In genomic region chr12:45831590-45831989, GRCh38 we compare ENCODE assay signal across 39 cellular contexts.
"Had no signal": no experiment of that assay in that cellular context is flagged by ENCODE, and none has a peak within 500 bp of the region (broad histone marks: within the 10 kb centered on the region; RNA-seq: fewer than 3 reads in every experiment).

No MANE protein-coding gene starts in this region.

- H3K4me3 Mint-ChIP-seq: activated naive CD4-positive, alpha-beta T cell treated with anti-CD3 and anti-CD28 coated beads for 36 hours; activated naive CD4-positive, alpha-beta T cell treated with anti-CD3 and anti-CD28 coated beads, Interleukin-2, amount 10 ng/mL, durations not matched to agents 7 days and 5 days; activated naive CD4-positive, alpha-beta T cell treated with anti-CD3 and anti-CD28 coated beads, Interleukin-2, amount 50 U/mL, for 24 hours; activated naive CD8-positive, alpha-beta T cell; activated naive CD8-positive, alpha-beta T cell treated with anti-CD3 and anti-CD28 coated beads for 36 hours; activated naive CD8-positive, alpha-beta T cell treated with anti-CD3 and anti-CD28 coated beads, Interleukin-2, amount 10 ng/mL, durations not matched to agents 7 days and 5 days; activated naive CD8-positive, alpha-beta T cell treated with anti-CD3 and anti-CD28 coated beads, Interleukin-2, amount 50 U/mL, for 24 hours; activated T-cell treated with anti-CD3 and anti-CD28 coated beads, Interleukin-2, amount 50 U/mL, for 24 hours; activated T-cell treated with anti-CD3 and anti-CD28 coated beads, Interleukin-2, amount 50 U/mL, for 4 hours; activated T-cell treated with anti-CD3 and anti-CD28 coated beads, Interleukin-2, amount 50 U/mL, for 72 hours; activated T-helper 1 cell treated with anti-CD3 and anti-CD28 coated beads, Interleukin-12 subunit alpha, Interleukin-12 subunit beta, Interleukin-2, Interleukin-4 antibody, amounts not matched to agents 30 ng/mL and 10 ng/mL and 1 ng/mL, durations not matched to agents 14 hours and 24 hours and 36 hours; activated T-helper 17 cell treated with anti-CD3 and anti-CD28 coated beads, Interleukin-2, amount 50 U/mL, for 72 hours; brain; central memory CD8-positive, alpha-beta T cell had no signal

- H3K36me3 ChIP-seq: adrenal gland, brain microvascular endothelial cell, breast epithelium had no signal

- H3K4me1 Mint-ChIP-seq: activated naive CD4-positive, alpha-beta T cell treated with anti-CD3 and anti-CD28 coated beads, Interleukin-2, amount 10 ng/mL, durations not matched to agents 7 days and 5 days; activated naive CD8-positive, alpha-beta T cell treated with anti-CD3 and anti-CD28 coated beads, Interleukin-2, amount 10 ng/mL, durations not matched to agents 7 days and 5 days; activated naive CD8-positive, alpha-beta T cell treated with anti-CD3 and anti-CD28 coated beads, Interleukin-2, amount 50 U/mL, for 24 hours; brain had no signal

- H3K9me3 Mint-ChIP-seq: activated T-helper 17 cell treated with anti-CD3 and anti-CD28 coated beads, Interleukin-2, amount 50 U/mL, for 72 hours; central memory CD8-positive, alpha-beta T cell had no signal

- H3K27me3 Mint-ChIP-seq: activated naive CD4-positive, alpha-beta T cell treated with anti-CD3 and anti-CD28 coated beads, Interleukin-2, amount 10 ng/mL, durations not matched to agents 7 days and 5 days; activated naive CD4-positive, alpha-beta T cell treated with anti-CD3 and anti-CD28 coated beads, Interleukin-2, amount 50 U/mL, for 24 hours; activated naive CD8-positive, alpha-beta T cell; activated naive CD8-positive, alpha-beta T cell treated with anti-CD3 and anti-CD28 coated beads for 36 hours; activated naive CD8-positive, alpha-beta T cell treated with anti-CD3 and anti-CD28 coated beads, Interleukin-2, amount 10 ng/mL, durations not matched to agents 7 days and 5 days; activated naive CD8-positive, alpha-beta T cell treated with anti-CD3 and anti-CD28 coated beads, Interleukin-2, amount 50 U/mL, for 24 hours; activated T-cell treated with anti-CD3 and anti-CD28 coated beads, Interleukin-2, amount 50 U/mL, for 24 hours; activated T-helper 17 cell treated with anti-CD3 and anti-CD28 coated beads, Interleukin-2, amount 50 U/mL, for 72 hours; brain; central memory CD8-positive, alpha-beta T cell had no signal

- FAIRE-seq: astrocyte, bronchial epithelial cell had no signal

- ATAC-seq: activated naive CD4-positive, alpha-beta T cell treated with anti-CD3 and anti-CD28 coated beads, Interleukin-2, amount 50 U/mL, for 72 hours; activated naive CD8-positive, alpha-beta T cell treated with anti-CD3 and anti-CD28 coated beads, Interleukin-2, amount 50 U/mL, for 24 hours; activated T-cell treated with anti-CD3 and anti-CD28 coated beads, Interleukin-2, amount 50 U/mL, for 4 hours; activated T-cell treated with anti-CD3 and anti-CD28 coated beads, Interleukin-2, amount 50 U/mL, for 72 hours; activated T-helper 17 cell treated with anti-CD3 and anti-CD28 coated beads, Interleukin-2, amount 50 U/mL, for 72 hours; body of pancreas had no signal

- DNase-seq: activated effector memory CD4-positive, alpha-beta T cell treated with anti-CD3 and anti-CD28 coated beads, Interleukin-2, amount 50 U/mL, for 16 hours; activated effector memory CD4-positive, alpha-beta T cell treated with Interleukin-2 at 50 U/mL for 16 hours; activated gamma-delta T cell; activated gamma-delta T cell treated with Interleukin-2 at 50 U/mL for 16 hours; activated naive CD4-positive, alpha-beta T cell; activated naive CD4-positive, alpha-beta T cell treated with anti-CD3 and anti-CD28 coated beads for 36 hours; activated naive CD4-positive, alpha-beta T cell treated with anti-CD3 and anti-CD28 coated beads, Interleukin-2, amount 10 ng/mL, durations not matched to agents 7 days and 5 days; activated naive CD4-positive, alpha-beta T cell treated with anti-CD3 and anti-CD28 coated beads, Interleukin-2, amount 50 U/mL, for 16 hours; activated naive CD4-positive, alpha-beta T cell treated with Interleukin-2 at 50 U/mL for 16 hours; activated naive CD8-positive, alpha-beta T cell treated with anti-CD3 and anti-CD28 coated beads for 36 hours; activated naive CD8-positive, alpha-beta T cell treated with anti-CD3 and anti-CD28 coated beads, Interleukin-2, amount 10 ng/mL, durations not matched to agents 7 days and 5 days; activated naive CD8-positive, alpha-beta T cell treated with anti-CD3 and anti-CD28 coated beads, Interleukin-2, amount 50 U/mL, for 24 hours; activated T-cell treated with anti-CD3 and anti-CD28 coated beads, Interleukin-2, amount 50 U/mL, for 1 hour; activated T-cell treated with anti-CD3 and anti-CD28 coated beads, Interleukin-2, amount 50 U/mL, for 24 hours; activated T-cell treated with anti-CD3 and anti-CD28 coated beads, Interleukin-2, amount 50 U/mL, for 4 hours; activated T-cell treated with anti-CD3 and anti-CD28 coated beads, Interleukin-2, amount 50 U/mL, for 48 hours; activated T-cell treated with anti-CD3 and anti-CD28 coated beads, Interleukin-2, amount 50 U/mL, for 72 hours; adrenal gland; amygdala; anterior cingulate cortex; aorta; body of pancreas; brain microvascular endothelial cell; caudate nucleus; central memory CD4-positive, alpha-beta T cell; cerebellar nuclear complex had no signal

- H3K4me3 ChIP-seq: adrenal gland, ascending aorta, body of pancreas, breast epithelium, cardiac muscle cell had no signal

- H3K4me1 ChIP-seq: adrenal gland, ascending aorta, body of pancreas, breast epithelium had no signal

- H3K27ac ChIP-seq: adrenal gland, ascending aorta, body of pancreas, brain microvascular endothelial cell, breast epithelium, cardiac muscle cell had no signal

- H3K9me3 ChIP-seq: adrenal gland, body of pancreas, breast epithelium had no signal

- H3K27me3 ChIP-seq: adrenal gland, ascending aorta, body of pancreas, brain microvascular endothelial cell, breast epithelium, cardiac muscle cell had no signal

- H3K27ac Mint-ChIP-seq: activated naive CD4-positive, alpha-beta T cell treated with anti-CD3 and anti-CD28 coated beads, Interleukin-2, amount 10 ng/mL, durations not matched to agents 7 days and 5 days; activated naive CD4-positive, alpha-beta T cell treated with anti-CD3 and anti-CD28 coated beads, Interleukin-2, amount 50 U/mL, for 72 hours; activated naive CD8-positive, alpha-beta T cell; activated naive CD8-positive, alpha-beta T cell treated with anti-CD3 and anti-CD28 coated beads for 36 hours; activated naive CD8-positive, alpha-beta T cell treated with anti-CD3 and anti-CD28 coated beads, Interleukin-2, amount 10 ng/mL, durations not matched to agents 7 days and 5 days; activated naive CD8-positive, alpha-beta T cell treated with anti-CD3 and anti-CD28 coated beads, Interleukin-2, amount 50 U/mL, for 24 hours; activated T-cell treated with anti-CD3 and anti-CD28 coated beads, Interleukin-2, amount 50 U/mL, for 24 hours; activated T-cell treated with anti-CD3 and anti-CD28 coated beads, Interleukin-2, amount 50 U/mL, for 72 hours; activated T-helper 1 cell treated with anti-CD3 and anti-CD28 coated beads, Interleukin-12 subunit alpha, Interleukin-12 subunit beta, Interleukin-2, Interleukin-4 antibody, amounts not matched to agents 30 ng/mL and 10 ng/mL and 1 ng/mL, durations not matched to agents 14 hours and 24 hours and 36 hours; activated T-helper 17 cell treated with anti-CD3 and anti-CD28 coated beads, Interleukin-2, amount 50 U/mL, for 72 hours; activated T-helper 2 cell treated with anti-CD3 and anti-CD28 coated beads, Interferon-gamma antibody, Interleukin-2, Interleukin-4, amounts not matched to agents 10 μg/mL and 5 μg/mL and 100 μg/mL, durations not matched to agents 14 hours and 24 hours and 36 hours; brain had no signal
